Comparison of ENCODE assay signal across 27 cellular contexts in genomic region chr15:49606594-49606993, GRCh38. TPM values are rescaled to one million over a fixed set of nuclear protein-coding genes. Genes with fewer than 3 reads are reported as not detected.
DNase-seq lines count a peak whose midpoint lies in the region; ATAC-seq and TF ChIP-seq lines count a peak whose summit lies in the region.
"Had no signal": no experiment of that assay in that cellular context is flagged by ENCODE, and none has a peak within 500 bp of the region (broad histone marks: within the 10 kb centered on the region; RNA-seq: fewer than 3 reads in every experiment).

No MANE protein-coding gene starts in this region.

- peaks cover 8% of the 10 kb centered on the region for H3K36me3 Mint-ChIP-seq in T-helper 17 cell (ENCODE audit: low read depth)
- no peaks in the 10 kb centered on the region for H3K36me3 Mint-ChIP-seq in activated T-helper 1 cell treated with anti-CD3 and anti-CD28 coated beads, Interleukin-12 subunit alpha, Interleukin-12 subunit beta, Interleukin-2, Interleukin-4 antibody, amounts not matched to agents 30 ng/mL and 10 ng/mL and 1 ng/mL, durations not matched to agents 14 hours and 24 hours and 36 hours (ENCODE audit: low read depth)

- no peak overlapping the region for H2AFZ ChIP-seq in osteoblast (ENCODE audit: low read length)

- H3K9me3 ChIP-seq in RWPE2 (ENCODE audit: severe bottlenecking): no peaks in the 10 kb centered on the region
- H3K9me3 ChIP-seq in osteoblast (ENCODE audit: low read depth, low read length): peaks cover 6% of the 10 kb centered on the region
- peaks cover 2% of the 10 kb centered on the region for H3K9me3 ChIP-seq in T-helper 17 cell (ENCODE audit: control insufficient read depth, low read length, poor library complexity, severe bottlenecking)
- H3K9me3 ChIP-seq in spleen: peaks cover 0 to 41% (median 35%) of the 10 kb centered on the region in 8 donors
- H3K9me3 ChIP-seq: BE2C, Caco-2, neutrophil had no signal

- no peak overlapping the region for H3K27ac ChIP-seq in RWPE2 (ENCODE audit: poor library complexity, severe bottlenecking)
- H3K27ac ChIP-seq in osteoblast (ENCODE audit: low read depth, low read length): no peak overlapping the region
- no peak overlapping the region for H3K27ac ChIP-seq in spleen
- H3K27ac ChIP-seq: 22Rv1, coronary artery, neutrophil, skin epidermis, upper lobe of right lung had no signal

- H4K20me1 ChIP-seq in osteoblast (ENCODE audit: insufficient read depth, low read length): no peaks in the 10 kb centered on the region

- peaks cover 17% of the 10 kb centered on the region for H3K9me3 Mint-ChIP-seq in activated T-helper 1 cell treated with anti-CD3 and anti-CD28 coated beads, Interleukin-12 subunit alpha, Interleukin-12 subunit beta, Interleukin-2, Interleukin-4 antibody, amounts not matched to agents 30 ng/mL and 10 ng/mL and 1 ng/mL, durations not matched to agents 14 hours and 24 hours and 36 hours

- H3K4me3 ChIP-seq in RWPE2 (ENCODE audit: severe bottlenecking) (no peak overlapping the region), epithelial cell of esophagus (ENCODE audit: low read length) (no peak overlapping the region), osteoblast (ENCODE audit: insufficient read depth, low read length) (no peak overlapping the region), spleen (no peak overlapping the region)
- H3K4me3 ChIP-seq: coronary artery, skin epidermis, upper lobe of right lung had no signal

- H3K4me1 ChIP-seq in RWPE2 (ENCODE audit: insufficient read depth, poor library complexity, severe bottlenecking): no peaks in the 10 kb centered on the region
- H3K4me1 ChIP-seq in osteoblast (ENCODE audit: insufficient read depth, low read length): no peaks in the 10 kb centered on the region
- no peaks in the 10 kb centered on the region for H3K4me1 ChIP-seq in spleen
- H3K4me1 ChIP-seq: BE2C, upper lobe of right lung had no signal

- H3K4me2 ChIP-seq in osteoblast (ENCODE audit: insufficient read depth, low read length): no peak overlapping the region

- DNase-seq in DMS 273 (lab: John Stamatoyannopoulos, UW; ENCODE audit: unreplicated experiment): peak; percentile 0
- no peak for DNase-seq in DMS 273 treated with DMSO at 0.1 percent for 48 hours (lab: John Stamatoyannopoulos, UW)
- DNase-seq in RWPE2 (ENCODE audit: low spot score): no peak
- no peak for DNase-seq in epithelial cell of esophagus (ENCODE audit: low read depth)
- DNase-seq in osteoblast (ENCODE audit: insufficient read length, low spot score, missing footprints): no peak
- DNase-seq in T-helper 17 cell: no peak
- no peak for DNase-seq in activated T-helper 1 cell treated with anti-CD3 and anti-CD28 coated beads, Interleukin-12 subunit alpha, Interleukin-12 subunit beta, Interleukin-2, Interleukin-4 antibody, amounts not matched to agents 30 ng/mL and 10 ng/mL and 1 ng/mL, durations not matched to agents 14 hours and 24 hours and 36 hours (ENCODE audit: low spot score)
- no peak for DNase-seq in spleen
- DNase-seq: activated CD4-positive, alpha-beta T cell treated with anti-CD3 and anti-CD28 coated beads for 36 hours; activated CD8-positive, alpha-beta memory T cell treated with anti-CD3 and anti-CD28 coated beads for 24 hours; activated naive CD4-positive, alpha-beta T cell; activated T-cell treated with anti-CD3 and anti-CD28 coated beads, Interleukin-2, amount 50 U/mL, for 24 hours; amniotic stem cell; BE2C; Caco-2; foreskin melanocyte; NCI-H2029 treated with DMSO at 0.1 percent for 48 hours; NCI-H2227 treated with DMSO at 0.1 percent for 48 hours; NCI-H774; stimulated activated CD4-positive, alpha-beta T cell treated with anti-CD3 and anti-CD28 coated beads, Interleukin-2, amount 100 ng/mL, for 24 hours; T-cell; upper lobe of right lung had no signal

- no peak overlapping the region for H3K27ac Mint-ChIP-seq in T-helper 17 cell
- H3K27ac Mint-ChIP-seq in activated T-helper 1 cell treated with anti-CD3 and anti-CD28 coated beads, Interleukin-12 subunit alpha, Interleukin-12 subunit beta, Interleukin-2, Interleukin-4 antibody, amounts not matched to agents 30 ng/mL and 10 ng/mL and 1 ng/mL, durations not matched to agents 14 hours and 24 hours and 36 hours: no peak overlapping the region
- H3K27ac Mint-ChIP-seq: activated CD4-positive, alpha-beta T cell treated with anti-CD3 and anti-CD28 coated beads for 36 hours; activated T-cell treated with anti-CD3 and anti-CD28 coated beads, Interleukin-2, amount 50 U/mL, for 24 hours; IgD-negative memory B cell; T-cell had no signal

- no peaks in the 10 kb centered on the region for H3K79me2 ChIP-seq in osteoblast (ENCODE audit: insufficient read depth, low read length)

- H3K36me3 ChIP-seq in RWPE2 (ENCODE audit: low read depth) (no peaks in the 10 kb centered on the region), osteoblast (ENCODE audit: insufficient read depth, low read length) (no peaks in the 10 kb centered on the region), spleen (peaks cover 0 to 30% (median 5%) of the 10 kb centered on the region in 6 donors)
- H3K36me3 ChIP-seq: BE2C, neutrophil, upper lobe of right lung had no signal

- no peak for TF ChIP-seq POLR2A in spleen (IDR thresholded peaks at IDR 0.05)

- no peaks in the 10 kb centered on the region for H3K27me3 Mint-ChIP-seq in T-helper 17 cell
- no peaks in the 10 kb centered on the region for H3K27me3 Mint-ChIP-seq in activated T-helper 1 cell treated with anti-CD3 and anti-CD28 coated beads, Interleukin-12 subunit alpha, Interleukin-12 subunit beta, Interleukin-2, Interleukin-4 antibody, amounts not matched to agents 30 ng/mL and 10 ng/mL and 1 ng/mL, durations not matched to agents 14 hours and 24 hours and 36 hours (ENCODE audit: insufficient read depth)
- H3K27me3 Mint-ChIP-seq: activated CD4-positive, alpha-beta T cell treated with anti-CD3 and anti-CD28 coated beads for 36 hours; activated T-cell treated with anti-CD3 and anti-CD28 coated beads, Interleukin-2, amount 50 U/mL, for 24 hours; IgD-negative memory B cell; T-cell had no signal

- H3K4me3 Mint-ChIP-seq in T-helper 17 cell: no peak overlapping the region
- H3K4me3 Mint-ChIP-seq in activated T-helper 1 cell treated with anti-CD3 and anti-CD28 coated beads, Interleukin-12 subunit alpha, Interleukin-12 subunit beta, Interleukin-2, Interleukin-4 antibody, amounts not matched to agents 30 ng/mL and 10 ng/mL and 1 ng/mL, durations not matched to agents 14 hours and 24 hours and 36 hours: no peak overlapping the region
- H3K4me3 Mint-ChIP-seq: activated CD4-positive, alpha-beta T cell treated with anti-CD3 and anti-CD28 coated beads for 36 hours; activated T-cell treated with anti-CD3 and anti-CD28 coated beads, Interleukin-2, amount 50 U/mL, for 24 hours; T-cell had no signal

- H3K4me1 Mint-ChIP-seq in T-helper 17 cell: no peaks in the 10 kb centered on the region
- no peaks in the 10 kb centered on the region for H3K4me1 Mint-ChIP-seq in activated T-helper 1 cell treated with anti-CD3 and anti-CD28 coated beads, Interleukin-12 subunit alpha, Interleukin-12 subunit beta, Interleukin-2, Interleukin-4 antibody, amounts not matched to agents 30 ng/mL and 10 ng/mL and 1 ng/mL, durations not matched to agents 14 hours and 24 hours and 36 hours (ENCODE audit: low read depth)
- H3K4me1 Mint-ChIP-seq: activated CD4-positive, alpha-beta T cell treated with anti-CD3 and anti-CD28 coated beads for 36 hours; IgD-negative memory B cell; T-cell had no signal

- H3K27me3 ChIP-seq in RWPE2 (ENCODE audit: insufficient read depth, poor library complexity, severe bottlenecking) (no peaks in the 10 kb centered on the region), osteoblast (ENCODE audit: insufficient read depth, low read length) (no peaks in the 10 kb centered on the region), spleen (replicated peaks in 1 of 7) (no peaks in the 10 kb centered on the region)
- H3K27me3 ChIP-seq: neutrophil, upper lobe of right lung had no signal

- intact Hi-C loops in activated T-helper 1 cell treated with anti-CD3 and anti-CD28 coated beads, Interleukin-12 subunit alpha, Interleukin-12 subunit beta, Interleukin-2, Interleukin-4 antibody, amounts not matched to agents 30 ng/mL and 10 ng/mL and 1 ng/mL, durations not matched to agents 14 hours and 24 hours and 36 hours (cut with micrococcal nuclease): no loop called here
- intact Hi-C loops in spleen (cut with DNase I; ENCODE audit: low total_unique reads): no loop called here

- TF ChIP-seq CTCF in RWPE2 (IDR thresholded peaks at IDR 0.05; ENCODE audit: poor library complexity, severe bottlenecking) (peak; percentile 25), epithelial cell of esophagus (IDR thresholded peaks at IDR 0.05; ENCODE audit: insufficient read depth, low read depth, low read length, missing control alignments) (peak; percentile 20), osteoblast (IDR thresholded peaks at IDR 0.05; ENCODE audit: extremely low read depth, low read depth, low read length) (peak; percentile 14), spleen (IDR thresholded peaks at IDR 0.05 in 8 of 11, conservative IDR thresholded peaks at IDR 0.05 in 3 of 11) (no peak)

- ATAC-seq in RWPE2 (ENCODE audit: low read depth): no peak
- no peak for ATAC-seq in T-helper 17 cell
- ATAC-seq: activated CD4-positive, alpha-beta T cell treated with anti-CD3 and anti-CD28 coated beads for 36 hours; T-cell; upper lobe of right lung had no signal

RNA-seq across cellular contexts. Expression of gene FAM227B, which starts 14.0 kb away (rescaled TPM):
- total RNA-seq in osteoblast (4.3 and 6.2 TPM in 2 replicates), T-helper 17 cell (1 to 10 TPM; 4.1 to 5.7 TPM), spleen (1 to 10 TPM; 4.1 to 7.5 (median 5.7) TPM)
- 2.3 and 2.9 TPM in 2 replicates for total RNA-seq in activated T-helper 1 cell treated with anti-CD3 and anti-CD28 coated beads, Interleukin-12 subunit alpha, Interleukin-12 subunit beta, Interleukin-2, Interleukin-4 antibody, amounts not matched to agents 30 ng/mL and 10 ng/mL and 1 ng/mL, durations not matched to agents 14 hours and 24 hours and 36 hours
- polyA plus RNA-seq in spleen: 1 to 10 TPM; 4.1 to 4.5 (median 4.4) TPM

RNA-seq across cellular contexts. Expression of gene DTWD1, which starts 14.3 kb away (rescaled TPM):
- total RNA-seq in osteoblast (37.6 and 39.2 TPM in 2 replicates), T-helper 17 cell (10 to 100 TPM in 1 of 2 donors, 1 to 10 TPM in 1; 6.8 to 12.2 TPM), spleen (10 to 100 TPM in 6 of 7 donors, 1 to 10 TPM in 1; 8.2 to 25.5 (median 21.6) TPM)
- total RNA-seq in activated T-helper 1 cell treated with anti-CD3 and anti-CD28 coated beads, Interleukin-12 subunit alpha, Interleukin-12 subunit beta, Interleukin-2, Interleukin-4 antibody, amounts not matched to agents 30 ng/mL and 10 ng/mL and 1 ng/mL, durations not matched to agents 14 hours and 24 hours and 36 hours: 21.1 and 26.5 TPM in 2 replicates
- 10 to 100 TPM; 12.9 to 14.8 (median 13.0) TPM for polyA plus RNA-seq in spleen

Comparison
In these comparisons a context has a peak if more than half of its experiments do, and no peak if none do; other contexts are left out.
1. CTCF ChIP-seq: peak in RWPE2 (single experiment), epithelial cell of esophagus (single experiment) and osteoblast (single experiment); none in spleen (0 of 11).